In genomic region chr13:114046447-114046846, GRCh38 we compare ENCODE assay signal across 2 cellular contexts.
TF ChIP-seq lines count a peak whose summit lies in the region.

No MANE protein-coding gene starts in this region.

TF ChIP-seq in IMR-90, 13 proteins besides CTCF, POLR2A, EP300 and RAD21 (continued from another document):
- TF ChIP-seq CHD1 (IDR thresholded peaks at IDR 0.05; ENCODE audit: low read depth, low read length) (no peak), SMC3 (IDR thresholded peaks at IDR 0.05; ENCODE audit: low read depth, low read length) (no peak), ELK1 (IDR thresholded peaks at IDR 0.05; ENCODE audit: borderline replicate concordance, low read depth, low read length) (no peak), MXI1 (IDR thresholded peaks at IDR 0.05; ENCODE audit: borderline replicate concordance, low read depth, low read length) (no peak), CEBPB (IDR thresholded peaks at IDR 0.05; ENCODE audit: low read depth, low read length) (no peak), USF2 (IDR thresholded peaks at IDR 0.05; ENCODE audit: low read depth, low read length) (no peak), RCOR1 (IDR thresholded peaks at IDR 0.05; ENCODE audit: insufficient replicate concordance, low read length) (no peak), RFX5 (IDR thresholded peaks at IDR 0.05; ENCODE audit: low read depth, low read length) (no peak)

TF ChIP-seq in GM12891, 5 proteins besides CTCF, POLR2A, EP300 and RAD21 (continued from another document):
- TF ChIP-seq SPI1 (IDR thresholded peaks at IDR 0.05; ENCODE audit: low read depth, low read length) = no peak
- no peak for TF ChIP-seq PAX5 (IDR thresholded peaks at IDR 0.05; ENCODE audit: insufficient read depth, low read length, severe bottlenecking)
- TF ChIP-seq TAF1 (IDR thresholded peaks at IDR 0.05; ENCODE audit: low read depth, low read length) = no peak
